2 cellular contexts compared by ENCODE assay signal in genomic region chr6:157561037-157561790, GRCh38.
TF ChIP-seq lines count a peak whose summit lies in the region.

No MANE protein-coding gene starts in this region.

TF ChIP-seq in SK-N-SH, 30 proteins besides CTCF, POLR2A, EP300 and RAD21 (continued from another document):
- TF ChIP-seq USF2 (IDR thresholded peaks at IDR 0.05; ENCODE audit: borderline replicate concordance, low read depth, low read length) (no peak), RFX5 (IDR thresholded peaks at IDR 0.05; ENCODE audit: low read length) (no peak), TAF1 (IDR thresholded peaks at IDR 0.05; ENCODE audit: borderline replicate concordance, low read depth, low read length) (no peak), RCOR1 (IDR thresholded peaks at IDR 0.05; ENCODE audit: low read length) (no peak), ELF1 (IDR thresholded peaks at IDR 0.05) (no peak), YY1 (IDR thresholded peaks at IDR 0.05; ENCODE audit: low read depth) (no peak), CHD2 (IDR thresholded peaks at IDR 0.05; ENCODE audit: low read length, partially characterized antibody) (no peak), NFIC (IDR thresholded peaks at IDR 0.05; ENCODE audit: borderline replicate concordance) (no peak), FOSL2 (IDR thresholded peaks at IDR 0.05; ENCODE audit: borderline replicate concordance, low read depth) (no peak), JUND (IDR thresholded peaks at IDR 0.05) (no peak)
TF ChIP-seq in SK-N-SH: peak in this region for 0.

TF ChIP-seq in SK-N-SH treated with all-trans-retinoic acid at 6 μM for 48 hours, 23 proteins besides CTCF, POLR2A, EP300 and RAD21 (continued from another document):
- TF ChIP-seq PATZ1 (CRISPR knock-in tag; IDR thresholded peaks at IDR 0.05; ENCODE audit: borderline replicate concordance) (no peak), OSR1 (CRISPR knock-in tag; IDR thresholded peaks at IDR 0.05) (no peak), BACH2 (CRISPR knock-in tag; IDR thresholded peaks at IDR 0.05; ENCODE audit: borderline replicate concordance) (no peak), ISL1 (CRISPR knock-in tag; IDR thresholded peaks at IDR 0.05) (no peak), PPARA (CRISPR knock-in tag; IDR thresholded peaks at IDR 0.05; ENCODE audit: borderline replicate concordance) (no peak), CREB5 (CRISPR knock-in tag; IDR thresholded peaks at IDR 0.05; ENCODE audit: low read depth) (no peak), ZFP3 (CRISPR knock-in tag; IDR thresholded peaks at IDR 0.05) (no peak), RARB (CRISPR knock-in tag; IDR thresholded peaks at IDR 0.05) (no peak), ZNF70 (CRISPR knock-in tag; IDR thresholded peaks at IDR 0.05) (no peak), ZFP30 (CRISPR knock-in tag; IDR thresholded peaks at IDR 0.05) (no peak), TOX (CRISPR knock-in tag; IDR thresholded peaks at IDR 0.05; ENCODE audit: borderline replicate concordance) (no peak), ARNTL (CRISPR knock-in tag; IDR thresholded peaks at IDR 0.05; ENCODE audit: borderline replicate concordance, low read depth) (no peak), POU6F1 (CRISPR knock-in tag; IDR thresholded peaks at IDR 0.05; ENCODE audit: borderline replicate concordance, low read depth) (no peak)
